Comparison of ENCODE assay signal across 17 cellular contexts in genomic region chr11:64078294-64078693, GRCh38. TPM values are rescaled to one million over a fixed set of nuclear protein-coding genes. Genes with fewer than 3 reads are reported as not detected.
DNase-seq lines count a peak whose midpoint lies in the region; ATAC-seq and TF ChIP-seq lines count a peak whose summit lies in the region.
"Had no signal": no experiment of that assay in that cellular context is flagged by ENCODE, and none has a peak within 500 bp of the region (broad histone marks: within the 10 kb centered on the region; RNA-seq: fewer than 3 reads in every experiment).

No MANE protein-coding gene starts in this region.

- H4K20me1 ChIP-seq in neural cell (ENCODE audit: insufficient read depth), result no peaks in the 10 kb centered on the region

- DNase-seq in NCI-H1436 (lab: John Stamatoyannopoulos, UW), result peak; percentile 61
- DNase-seq in NCI-H1436 treated with DMSO at 0.1 percent for 48 hours (lab: John Stamatoyannopoulos, UW), result no peak
- DNase-seq in NCI-H2081 treated with DMSO at 0.1 percent for 48 hours (lab: John Stamatoyannopoulos, UW), result peak; percentile 60
- DNase-seq in SK-N-DZ (ENCODE audit: low spot score), result peak; percentile 96
- DNase-seq in T-helper 2 cell, result no peak
- DNase-seq: activated CD8-positive, alpha-beta memory T cell treated with anti-CD3 and anti-CD28 coated beads, Interleukin-2, amount 50 U/mL, for 4 hours; CD4-positive, CD25-positive, alpha-beta regulatory T cell; IMR-90; mesenchymal stem cell; natural killer cell; psoas muscle; T-helper 9 cell; transverse colon had no signal

- no peak for TF ChIP-seq EP300 in neural cell (conservative IDR thresholded peaks at IDR 0.05; ENCODE audit: poor library complexity, severe bottlenecking)

- H3F3A ChIP-seq in neural cell (ENCODE audit: insufficient read depth, low read length, poor library complexity, severe bottlenecking), result no peaks in the 10 kb centered on the region

- no peak for TF ChIP-seq RAD21 in neural cell (conservative IDR thresholded peaks at IDR 0.05)

- no peaks in the 10 kb centered on the region for H3K79me2 ChIP-seq in neural cell (replicated peaks; ENCODE audit: insufficient read depth, low read length)

- H3K36me3 ChIP-seq in neural cell (ENCODE audit: insufficient read depth, low read length), result no peaks in the 10 kb centered on the region
- H3K36me3 ChIP-seq: transverse colon had no signal

- no peak for ATAC-seq in GM21367 (IDR thresholded peaks at IDR 0.05; ENCODE audit: unreplicated experiment)
- no peak for ATAC-seq in HG03139 (IDR thresholded peaks at IDR 0.05; ENCODE audit: unreplicated experiment)
- ATAC-seq: natural killer cell; psoas muscle; stimulated activated effector memory CD8-positive, alpha-beta T cell treated with anti-CD3 and anti-CD28 coated beads, Interleukin-12 subunit alpha, Interleukin-12 subunit beta, amount 100 ng/mL, for 72 hours had no signal

- no peak overlapping the region for H3K4me3 ChIP-seq in neural cell (ENCODE audit: low read length)
- H3K4me3 ChIP-seq: psoas muscle, transverse colon had no signal

- no peak overlapping the region for H2AFZ ChIP-seq in neural cell (ENCODE audit: low read depth, low read length)

- no peak overlapping the region for H3K27ac ChIP-seq in neural cell (ENCODE audit: low read length)
- H3K27ac ChIP-seq: psoas muscle, transverse colon had no signal

- H3K9me3 ChIP-seq in neural cell (ENCODE audit: low read length), result no peaks in the 10 kb centered on the region
- H3K9me3 ChIP-seq: psoas muscle, transverse colon had no signal

- H3K9ac ChIP-seq in neural cell (ENCODE audit: low read length), result peak overlapping the region; percentile 26

- H3K27me3 ChIP-seq in neural cell (ENCODE audit: insufficient read depth, low read depth, low read length), result no peaks in the 10 kb centered on the region
- H3K27me3 ChIP-seq: transverse colon had no signal

- H3K4me2 ChIP-seq in neural cell (ENCODE audit: low read length), result no peak overlapping the region

- TF ChIP-seq CTCF in neural cell (IDR thresholded peaks at IDR 0.05; ENCODE audit: poor library complexity, severe bottlenecking), result no peak

- H3K9me2 ChIP-seq in neural cell (ENCODE audit: insufficient read depth, low read length), result no peaks in the 10 kb centered on the region

TF ChIP-seq in neural cell, 6 proteins besides CTCF, POLR2A, EP300 and RAD21:
- no peak for TF ChIP-seq SMC3 (conservative IDR thresholded peaks at IDR 0.05; ENCODE audit: poor library complexity)
- no peak for TF ChIP-seq TAF1 (IDR thresholded peaks at IDR 0.05; ENCODE audit: low read depth)
- no peak for TF ChIP-seq EZH2 (IDR thresholded peaks at IDR 0.05; ENCODE audit: borderline replicate concordance, insufficient read depth, low read length, poor library complexity, severe bottlenecking)
- no peak for TF ChIP-seq MXI1 (conservative IDR thresholded peaks at IDR 0.05; ENCODE audit: poor library complexity, severe bottlenecking)
- no peak for TF ChIP-seq POLR2AphosphoS5 (IDR thresholded peaks at IDR 0.05)
- TF ChIP-seq REST (IDR thresholded peaks at IDR 0.05; ENCODE audit: borderline replicate concordance), result no peak
TF ChIP-seq in neural cell: peak in this region for 0.

RNA-seq across cellular contexts. Expression of gene FLRT1, which starts 42.6 kb away (rescaled TPM):
- polyA plus RNA-seq in SK-N-DZ (2014; cell fraction: cytosol; rRNA removed), result 1.1 and 2.5 TPM in 2 replicates
- polyA plus RNA-seq in SK-N-DZ (2014; cell fraction: nucleus; rRNA removed), result 0.72 and 1.4 TPM in 2 replicates
- 2.6 and 3.5 TPM in 2 replicates for polyA plus RNA-seq in neural cell
- 11.9 and 12.4 TPM in 2 replicates for polyA minus RNA-seq in neural cell

Comparison
In these comparisons a context has a peak if more than half of its experiments do, and no peak if none do; other contexts are left out.
1. DNase-seq: peak in NCI-H1436 (single experiment), NCI-H2081 treated with DMSO at 0.1 percent for 48 hours (single experiment) and SK-N-DZ (single experiment); none in NCI-H1436 treated with DMSO at 0.1 percent for 48 hours (single experiment) and T-helper 2 cell (0 of 5).